ENCODE assay signal across 1 cellular context in the genomic region with DNA sequence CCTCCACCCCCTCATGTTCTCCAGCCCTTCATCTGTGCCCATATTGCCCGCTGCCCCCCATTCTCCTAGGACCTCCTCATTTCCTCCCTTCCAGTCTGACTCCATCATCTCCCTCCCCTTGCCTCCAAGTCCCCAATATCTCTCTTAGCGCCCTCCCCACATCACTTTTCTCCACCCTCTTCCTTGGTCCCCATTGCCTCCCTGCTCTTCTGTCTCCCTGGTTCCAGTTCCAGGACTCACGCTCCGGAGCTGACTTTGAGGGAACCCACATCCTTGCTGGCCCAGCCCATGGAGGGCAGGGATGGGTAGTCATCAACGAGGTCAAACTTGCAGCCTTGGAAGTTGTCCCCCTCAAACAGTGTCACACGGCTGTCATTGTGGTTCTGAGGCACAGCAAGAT.
A peak's percentile ranks its signal among the peaks of the same experiment; 100 is the strongest.
TF ChIP-seq lines count a peak whose summit lies in the region.

No MANE protein-coding gene starts in this region.

TF ChIP-seq in H1, 55 proteins besides CTCF, POLR2A, EP300 and RAD21:
- TF ChIP-seq CEBPB (IDR thresholded peaks at IDR 0.05; ENCODE audit: low read depth, low read length) = no peak
- TF ChIP-seq EZH2 (IDR thresholded peaks at IDR 0.05; ENCODE audit: low read depth, low read length, severe bottlenecking) = peak; percentile 3
- no peak for TF ChIP-seq RXRA (IDR thresholded peaks at IDR 0.05; ENCODE audit: insufficient read depth, low read depth, low read length)
- no peak for TF ChIP-seq NRF1 (IDR thresholded peaks at IDR 0.05; ENCODE audit: low read depth, low read length)
- no peak for TF ChIP-seq POLR2AphosphoS5 (IDR thresholded peaks at IDR 0.05; ENCODE audit: low read depth, low read length)
- no peak for TF ChIP-seq SRF (IDR thresholded peaks at IDR 0.05; ENCODE audit: low read depth, low read length)
TF ChIP-seq in H1: peak in this region for 1.
